Comparison of ENCODE assay signal across 30 cellular contexts in the genomic region with DNA sequence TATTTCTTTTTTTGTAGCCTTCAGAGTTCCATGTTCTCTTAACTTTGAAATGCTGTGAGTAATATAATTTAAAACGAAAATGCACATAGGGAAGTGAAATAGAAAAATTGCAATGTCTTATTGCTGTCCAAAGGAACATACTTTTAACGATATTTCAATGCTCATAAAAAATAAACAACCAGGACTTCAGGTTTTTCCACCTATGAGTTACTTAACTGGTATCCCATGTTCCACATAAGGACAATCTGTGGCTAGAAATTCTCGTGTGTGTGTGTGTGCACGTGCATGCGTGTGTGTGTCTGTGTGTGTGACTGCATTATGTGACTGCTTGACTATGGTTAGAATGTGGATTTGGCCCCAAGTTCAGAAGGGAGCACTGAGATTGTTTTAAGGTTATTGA.
"Had no signal": no experiment of that assay in that cellular context is flagged by ENCODE, and none has a peak within 500 bp of the region (broad histone marks: within the 10 kb centered on the region; RNA-seq: fewer than 3 reads in every experiment).

No MANE protein-coding gene starts in this region.

- H3K27me3 Mint-ChIP-seq: naive B cell; naive thymus-derived CD8-positive, alpha-beta T cell; natural killer cell treated with Interleukin-12 subunit alpha and Interleukin-12 subunit beta and Interleukin-15 and Interleukin-18, amount 100 ng/mL, for 72 hours; progenitor cell of endocrine pancreas; stimulated activated naive B cell treated with anti-CD40 and anti-IgM and Interleukin-4, amounts not matched to agents 10 μg/mL and 1 μg/mL and 100 μg/mL, for 72 hours; stimulated activated naive CD8-positive, alpha-beta T cell treated with anti-CD3 and anti-CD28 coated beads, Interleukin-15, Interleukin-2, amounts not matched to agents 100 ng/mL and 50 ng/mL, for 24 hours; type B pancreatic cell had no signal

- H3K27ac ChIP-seq: ovary, parathyroid adenoma, psoas muscle, right lobe of liver, sigmoid colon, stomach, thoracic aorta, thyroid gland, tibial nerve, upper lobe of right lung, uterus had no signal

- H3K9me3 Mint-ChIP-seq: nephron progenitor cell, type B pancreatic cell had no signal

- H3K4me1 Mint-ChIP-seq: naive B cell; nephron progenitor cell; neural crest cell; stimulated activated effector memory CD8-positive, alpha-beta T cell treated with anti-CD3 and anti-CD28 coated beads, Interleukin-12 subunit alpha, Interleukin-12 subunit beta, amount 100 ng/mL, for 72 hours; stimulated activated naive B cell treated with anti-CD40 and anti-IgM and Interleukin-4, amounts not matched to agents 10 μg/mL and 1 μg/mL and 100 μg/mL, for 72 hours had no signal

- H3K4me3 Mint-ChIP-seq: naive B cell; naive thymus-derived CD8-positive, alpha-beta T cell; natural killer cell treated with Interleukin-12 subunit alpha and Interleukin-12 subunit beta and Interleukin-15 and Interleukin-18, amount 100 ng/mL, for 72 hours; nephron progenitor cell; neural crest cell; stimulated activated effector memory CD8-positive, alpha-beta T cell treated with anti-CD3 and anti-CD28 coated beads, Interleukin-12 subunit alpha, Interleukin-12 subunit beta, amount 100 ng/mL, for 72 hours; stimulated activated naive B cell treated with anti-CD40 and anti-IgM and Interleukin-4, amounts not matched to agents 10 μg/mL and 1 μg/mL and 100 μg/mL, for 72 hours; stimulated activated naive CD8-positive, alpha-beta T cell treated with anti-CD3 and anti-CD28 coated beads, Interleukin-15, Interleukin-2, amounts not matched to agents 100 ng/mL and 50 ng/mL, for 24 hours; type B pancreatic cell had no signal

- H3K36me3 ChIP-seq: ovary, right lobe of liver, sigmoid colon, stomach, thoracic aorta, thyroid gland, tibial nerve, upper lobe of right lung, uterus had no signal

- H2AFZ ChIP-seq: parathyroid adenoma had no signal

- H3K36me3 Mint-ChIP-seq: naive B cell; naive thymus-derived CD8-positive, alpha-beta T cell; natural killer cell treated with Interleukin-12 subunit alpha and Interleukin-12 subunit beta and Interleukin-15 and Interleukin-18, amount 100 ng/mL, for 72 hours; stimulated activated effector memory CD8-positive, alpha-beta T cell treated with anti-CD3 and anti-CD28 coated beads, Interleukin-12 subunit alpha, Interleukin-12 subunit beta, amount 100 ng/mL, for 72 hours; stimulated activated naive B cell treated with anti-CD40 and anti-IgM and Interleukin-4, amounts not matched to agents 10 μg/mL and 1 μg/mL and 100 μg/mL, for 72 hours; type B pancreatic cell had no signal

- FAIRE-seq: small intestine had no signal

- H3K79me2 ChIP-seq: parathyroid adenoma had no signal

- H3K9me3 ChIP-seq: ovary, psoas muscle, right lobe of liver, stomach, thoracic aorta, thyroid gland, tibial nerve, upper lobe of right lung, uterus had no signal

- H3K4me3 ChIP-seq: ovary, psoas muscle, right lobe of liver, sigmoid colon, stomach, thoracic aorta, thyroid gland, tibial nerve, upper lobe of right lung, uterus had no signal

- H3K27me3 ChIP-seq: ovary, right lobe of liver, sigmoid colon, stomach, thyroid gland, tibial nerve, upper lobe of right lung, uterus had no signal

- H3K9ac ChIP-seq: parathyroid adenoma had no signal

- H3K27ac Mint-ChIP-seq: naive B cell; naive thymus-derived CD8-positive, alpha-beta T cell; natural killer cell treated with Interleukin-12 subunit alpha and Interleukin-12 subunit beta and Interleukin-15 and Interleukin-18, amount 100 ng/mL, for 72 hours; nephron progenitor cell; progenitor cell of endocrine pancreas; stimulated activated effector memory CD8-positive, alpha-beta T cell treated with anti-CD3 and anti-CD28 coated beads, Interleukin-12 subunit alpha, Interleukin-12 subunit beta, amount 100 ng/mL, for 72 hours; stimulated activated naive B cell treated with anti-CD40 and anti-IgM and Interleukin-4, amounts not matched to agents 10 μg/mL and 1 μg/mL and 100 μg/mL, for 72 hours; stimulated activated naive CD8-positive, alpha-beta T cell treated with anti-CD3 and anti-CD28 coated beads, Interleukin-15, Interleukin-2, amounts not matched to agents 100 ng/mL and 50 ng/mL, for 24 hours; type B pancreatic cell had no signal

- DNase-seq: naive B cell; naive thymus-derived CD8-positive, alpha-beta T cell; nephron progenitor cell; occipital lobe; ovary; posterior cingulate gyrus; psoas muscle; right cardiac atrium; right lobe of liver; sigmoid colon; small intestine; stimulated activated CD4-positive, alpha-beta T cell treated with anti-CD3 and anti-CD28 coated beads, Interleukin-15, amount 100 ng/mL, for 24 hours; stimulated activated CD4-positive, alpha-beta T cell treated with anti-CD3 and anti-CD28 coated beads, Interleukin-2, amount 100 ng/mL, for 24 hours; stimulated activated CD4-positive, alpha-beta T cell treated with anti-CD3 and anti-CD28 coated beads, Interleukin-2, amount 100 ng/mL, for 48 hours; stimulated activated CD4-positive, alpha-beta T cell treated with anti-CD3 and anti-CD28 coated beads, Interleukin-4, amount 100 ng/mL, for 4 hours; stimulated activated naive B cell treated with anti-CD40 and anti-IgM and Interleukin-4, amounts not matched to agents 10 μg/mL and 1 μg/mL and 100 μg/mL, for 72 hours; stimulated activated naive CD4-positive, alpha-beta T cell treated with Interleukin-2 at 50 U/mL for 16 hours; stomach; thyroid gland; upper lobe of right lung; uterus had no signal

- H3K4me1 ChIP-seq: parathyroid adenoma, psoas muscle, right lobe of liver, sigmoid colon, stomach, thyroid gland, tibial nerve, upper lobe of right lung, uterus had no signal

- ATAC-seq: naive thymus-derived CD8-positive, alpha-beta T cell; natural killer cell treated with Interleukin-12 subunit alpha and Interleukin-12 subunit beta and Interleukin-15 and Interleukin-18, amount 100 ng/mL, for 72 hours; psoas muscle; right cardiac atrium; right lobe of liver; stimulated activated effector memory CD8-positive, alpha-beta T cell treated with anti-CD3 and anti-CD28 coated beads, Interleukin-12 subunit alpha, Interleukin-12 subunit beta, amount 100 ng/mL, for 72 hours; stimulated activated naive B cell treated with anti-CD40 and anti-IgM and Interleukin-4, amounts not matched to agents 10 μg/mL and 1 μg/mL and 100 μg/mL, for 72 hours; upper lobe of right lung had no signal
